ENCODE assay signal across 8 cellular contexts in the genomic region with DNA sequence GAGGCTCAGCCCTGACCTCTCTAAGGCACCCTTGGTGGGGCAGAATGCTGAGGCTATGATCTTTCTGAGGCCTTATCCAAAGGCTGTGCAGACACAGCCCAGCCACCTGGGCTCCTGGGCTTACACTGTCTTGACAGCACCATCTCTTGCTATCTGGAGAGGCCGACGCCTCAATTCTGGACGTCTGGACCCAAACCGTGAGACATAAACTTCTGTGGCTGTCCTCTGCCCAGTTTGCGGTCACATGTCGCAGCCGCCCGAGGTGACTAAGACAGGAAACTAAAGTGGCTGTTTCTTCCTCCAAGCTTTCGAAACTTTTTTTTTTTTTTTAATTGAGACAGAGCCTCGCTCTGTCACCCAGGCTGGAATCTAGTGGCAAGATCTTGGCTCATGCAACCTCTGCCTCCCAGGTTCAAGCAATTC. TPM values are rescaled to one million over a fixed set of nuclear protein-coding genes. Genes with fewer than 3 reads are reported as not detected.
A peak's percentile ranks its signal among the peaks of the same experiment; 100 is the strongest.
DNase-seq lines count a peak whose midpoint lies in the region; ATAC-seq and TF ChIP-seq lines count a peak whose summit lies in the region.

No MANE protein-coding gene starts in this region.

- intact Hi-C loops in natural killer cell (cut with micrococcal nuclease), result loop anchor here (1.0 to 5.0 kb wide), 2 partner anchors 15 to 83 kb away; partner anchors contain the start of gene SFT2D1
- intact Hi-C loops in ovary (cut with DNase I), result no loop called here

- TF ChIP-seq EP300 in ovary (IDR thresholded peaks at IDR 0.05), result no peak

- peak overlapping the region; percentile 39 to 72 for H3K4me3 Mint-ChIP-seq in activated T-cell treated with anti-CD3 and anti-CD28 coated beads, Interleukin-2, amount 50 U/mL, for 72 hours
- peak overlapping the region; percentile 87 for H3K4me3 Mint-ChIP-seq in natural killer cell

- H3K36me3 Mint-ChIP-seq in activated T-cell treated with anti-CD3 and anti-CD28 coated beads, Interleukin-2, amount 50 U/mL, for 72 hours (ENCODE audit: insufficient read depth in 2 of 2), result no peaks in the 10 kb centered on the region
- no peaks in the 10 kb centered on the region for H3K36me3 Mint-ChIP-seq in natural killer cell

- ATAC-seq in GM21390 (IDR thresholded peaks at IDR 0.05; ENCODE audit: unreplicated experiment) (peak; percentile 80), natural killer cell (peak; percentile 60 to 75 (median 72))
- peak; percentile 65 to 84 for ATAC-seq in activated T-cell treated with anti-CD3 and anti-CD28 coated beads, Interleukin-2, amount 50 U/mL, for 72 hours (replicated peaks in 1 of 2)

- TF ChIP-seq CTCF in natural killer cell (IDR thresholded peaks at IDR 0.05) (no peak), ovary (IDR thresholded peaks at IDR 0.05) (no peak)

- no peak overlapping the region for H3K4me3 ChIP-seq in ovary

- H3K27me3 Mint-ChIP-seq in activated T-cell treated with anti-CD3 and anti-CD28 coated beads, Interleukin-2, amount 50 U/mL, for 72 hours (ENCODE audit: low read depth), result peaks cover 37% of the 10 kb centered on the region
- peaks cover 16 to 21% of the 10 kb centered on the region in 2 donors for H3K27me3 Mint-ChIP-seq in natural killer cell (ENCODE audit: low read depth in 2 of 2)

- H3K27ac Mint-ChIP-seq in activated T-cell treated with anti-CD3 and anti-CD28 coated beads, Interleukin-2, amount 50 U/mL, for 72 hours, result peak overlapping the region; percentile 56
- peak overlapping the region; percentile 88 to 95 for H3K27ac Mint-ChIP-seq in natural killer cell

- no peak for TF ChIP-seq POLR2A in ovary (IDR thresholded peaks at IDR 0.05)

- H3K27ac ChIP-seq in ovary, result no peak overlapping the region

- H3K36me3 ChIP-seq in ovary, result no peaks in the 10 kb centered on the region

- H3K9me3 Mint-ChIP-seq in activated T-cell treated with anti-CD3 and anti-CD28 coated beads, Interleukin-2, amount 50 U/mL, for 72 hours, result no peaks in the 10 kb centered on the region
- H3K9me3 Mint-ChIP-seq in natural killer cell, result no peaks in the 10 kb centered on the region

- DNase-seq in AG20443 (ENCODE audit: low spot score), result peak; percentile 8
- peak; percentile 77 for DNase-seq in KBM-7
- peak; percentile 33 to 57 for DNase-seq in activated T-cell treated with anti-CD3 and anti-CD28 coated beads, Interleukin-2, amount 50 U/mL, for 72 hours
- peak; percentile 61 for DNase-seq in natural killer cell
- DNase-seq in NCI-H748 treated with DMSO at 0.1 percent for 48 hours (lab: John Stamatoyannopoulos, UW), result no peak
- no peak for DNase-seq in COLO668 (lab: John Stamatoyannopoulos, UW; ENCODE audit: unreplicated experiment)
- no peak for DNase-seq in ovary

- no peaks in the 10 kb centered on the region for H3K27me3 ChIP-seq in ovary

- peaks cover 23% of the 10 kb centered on the region for H3K4me1 Mint-ChIP-seq in activated T-cell treated with anti-CD3 and anti-CD28 coated beads, Interleukin-2, amount 50 U/mL, for 72 hours (ENCODE audit: low read depth)
- peaks cover 31 to 33% of the 10 kb centered on the region in 2 donors for H3K4me1 Mint-ChIP-seq in natural killer cell

- no peaks in the 10 kb centered on the region for H3K9me3 ChIP-seq in ovary

- in situ Hi-C loops in KBM-7 (cut with MboI; ENCODE audit: low pct_unique_long_range_greater_than_20kb, low sequenced_read_pairs), result no loop called here

- peaks cover 1% of the 10 kb centered on the region for H3K4me1 ChIP-seq in ovary (ENCODE audit: insufficient read depth)

- 83 to 85% (median 83%) methylated on average over 10 of the region's 10 CpGs for WGBS in ovary, 3 donors

RNA-seq across cellular contexts. Expression of gene PRR18, which starts 49.3 kb away (rescaled TPM):
- total RNA-seq in activated T-cell treated with anti-CD3 and anti-CD28 coated beads, Interleukin-2, amount 50 U/mL, for 72 hours, result under 1 TPM in 1 of 2 donors, not detected in 1; 0.07 TPM
- not detected for total RNA-seq in natural killer cell
- total RNA-seq in ovary, result 1 to 10 TPM in 1 of 7 donors, under 1 TPM in 2, not detected in 4; 0.17 to 5.1 (median 0.33) TPM
- polyA plus RNA-seq in ovary, result under 1 TPM in 1 of 2 donors, not detected in 1; 0.05 TPM

Comparison
In these comparisons a context has a peak if more than half of its experiments do, and no peak if none do; other contexts are left out.
1. DNase-seq: peak in AG20443 (single experiment), KBM-7 (single experiment), activated T-cell treated with anti-CD3 and anti-CD28 coated beads, Interleukin-2, amount 50 U/mL, for 72 hours (2 of 2) and natural killer cell (single experiment); none in NCI-H748 treated with DMSO at 0.1 percent for 48 hours (single experiment), COLO668 (single experiment) and ovary (0 of 5).
2. Peak in every context shown above with its lines, with median percentiles within 50 percentile points of each other: ATAC-seq.